In the genomic region with DNA sequence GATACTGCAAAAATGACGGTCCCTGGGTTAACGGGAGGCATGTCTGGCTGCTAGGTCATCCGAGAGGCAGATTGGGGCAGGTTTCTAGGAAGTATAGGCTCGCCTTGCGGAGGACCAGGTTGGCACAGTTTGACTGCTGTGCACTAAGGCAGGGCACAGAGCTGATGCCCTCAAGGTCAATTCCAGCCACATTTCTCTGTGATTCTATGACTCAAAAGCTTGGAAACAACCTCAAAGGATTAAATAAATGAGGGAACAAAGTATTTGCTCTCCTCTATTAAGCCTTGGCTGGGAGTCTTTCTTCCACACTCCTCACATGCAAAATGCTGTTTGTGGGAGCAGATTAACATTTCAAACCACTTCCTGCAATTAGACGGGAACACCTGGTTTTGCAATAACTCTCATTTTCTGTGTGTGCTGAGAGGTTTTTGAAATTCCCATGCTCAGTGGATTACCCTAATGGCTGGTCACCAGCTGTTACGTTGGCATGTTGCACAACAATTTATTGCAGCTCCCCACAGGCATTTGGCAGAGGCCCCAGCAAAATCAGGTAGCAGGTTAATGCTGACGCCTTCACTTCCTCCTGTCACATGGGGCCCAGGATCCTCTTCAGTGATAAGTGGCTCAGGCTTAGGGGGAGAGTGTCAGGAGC, we compare ENCODE assay signal across 1 cellular context.
TF ChIP-seq lines count a peak whose summit lies in the region.

No MANE protein-coding gene starts in this region.

TF ChIP-seq in HEK293, 187 proteins besides CTCF, POLR2A, EP300 and RAD21 (continued from another document):
- TF ChIP-seq ZNF639 (tag by site-specific recombination; IDR thresholded peaks at IDR 0.05) = no peak
- TF ChIP-seq MEIS1 (CRISPR knock-in tag; IDR thresholded peaks at IDR 0.05; ENCODE audit: borderline replicate concordance) = no peak
- TF ChIP-seq ZNF660 (tag by site-specific recombination; IDR thresholded peaks at IDR 0.05) = peak; percentile 77
- TF ChIP-seq ZNF394 (tag by site-specific recombination; IDR thresholded peaks at IDR 0.05; ENCODE audit: borderline replicate concordance) = 0 out of 2 replicates have a peak, but pooled peaks have one; percentile 47
- no peak for TF ChIP-seq ZNF621 (tag by site-specific recombination; IDR thresholded peaks at IDR 0.05)
- TF ChIP-seq SETDB1 (IDR thresholded peaks at IDR 0.05; ENCODE audit: insufficient read length, low read length) = peak; percentile 26
- TF ChIP-seq KLF9 (tag by site-specific recombination; IDR thresholded peaks at IDR 0.05; ENCODE audit: low read depth) = no peak
- TF ChIP-seq ZSCAN30 (tag by site-specific recombination; IDR thresholded peaks at IDR 0.05) = 0 out of 2 replicates have a peak, but pooled peaks have one; percentile 55
- TF ChIP-seq ZNF514 (tag by site-specific recombination; IDR thresholded peaks at IDR 0.05) = no peak
- TF ChIP-seq ZNF645 (tag by site-specific recombination; IDR thresholded peaks at IDR 0.05) = no peak
- TF ChIP-seq ZBTB21 (tag by site-specific recombination; IDR thresholded peaks at IDR 0.05) = peak; percentile 79
- TF ChIP-seq ZNF555 (tag by site-specific recombination; conservative IDR thresholded peaks at IDR 0.05) = no peak
- TF ChIP-seq KLF8 (tag by site-specific recombination; IDR thresholded peaks at IDR 0.05) = no peak; the same call in 1 of the 2 replicates
- peak; percentile 11; the same call in 1 of the 2 replicates for TF ChIP-seq SP2 (tag by site-specific recombination; IDR thresholded peaks at IDR 0.05)
- no peak for TF ChIP-seq RBAK (tag by site-specific recombination; IDR thresholded peaks at IDR 0.05)
- TF ChIP-seq PRDM1 (tag by site-specific recombination; IDR thresholded peaks at IDR 0.05) = peak; percentile 71
- TF ChIP-seq ZNF23 (tag by site-specific recombination; IDR thresholded peaks at IDR 0.05; ENCODE audit: borderline replicate concordance) = no peak
- no peak for TF ChIP-seq ZNF777 (tag by site-specific recombination; IDR thresholded peaks at IDR 0.05; ENCODE audit: borderline replicate concordance)
- no peak for TF ChIP-seq ZNF626 (tag by site-specific recombination; IDR thresholded peaks at IDR 0.05)
- no peak for TF ChIP-seq ZNF792 (tag by site-specific recombination; IDR thresholded peaks at IDR 0.05)
- TF ChIP-seq ZNF768 (tag by site-specific recombination; IDR thresholded peaks at IDR 0.05) = no peak
- TF ChIP-seq ZNF561 (tag by site-specific recombination; IDR thresholded peaks at IDR 0.05; ENCODE audit: borderline replicate concordance) = peak; percentile 84
- TF ChIP-seq, protein P1, sequence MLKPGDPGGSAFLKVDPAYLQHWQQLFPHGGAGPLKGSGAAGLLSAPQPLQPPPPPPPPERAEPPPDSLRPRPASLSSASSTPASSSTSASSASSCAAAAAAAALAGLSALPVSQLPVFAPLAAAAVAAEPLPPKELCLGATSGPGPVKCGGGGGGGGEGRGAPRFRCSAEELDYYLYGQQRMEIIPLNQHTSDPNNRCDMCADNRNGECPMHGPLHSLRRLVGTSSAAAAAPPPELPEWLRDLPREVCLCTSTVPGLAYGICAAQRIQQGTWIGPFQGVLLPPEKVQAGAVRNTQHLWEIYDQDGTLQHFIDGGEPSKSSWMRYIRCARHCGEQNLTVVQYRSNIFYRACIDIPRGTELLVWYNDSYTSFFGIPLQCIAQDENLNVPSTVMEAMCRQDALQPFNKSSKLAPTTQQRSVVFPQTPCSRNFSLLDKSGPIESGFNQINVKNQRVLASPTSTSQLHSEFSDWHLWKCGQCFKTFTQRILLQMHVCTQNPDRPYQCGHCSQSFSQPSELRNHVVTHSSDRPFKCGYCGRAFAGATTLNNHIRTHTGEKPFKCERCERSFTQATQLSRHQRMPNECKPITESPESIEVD (tag by site-specific recombination; IDR thresholded peaks at IDR 0.05) = peak; percentile 84
- TF ChIP-seq REST (tag by site-specific recombination; IDR thresholded peaks at IDR 0.05) = no peak
- TF ChIP-seq ZNF473 (tag by site-specific recombination; IDR thresholded peaks at IDR 0.05) = no peak
- no peak for TF ChIP-seq ZNF571 (tag by site-specific recombination; IDR thresholded peaks at IDR 0.05)
- TF ChIP-seq, protein P2, sequence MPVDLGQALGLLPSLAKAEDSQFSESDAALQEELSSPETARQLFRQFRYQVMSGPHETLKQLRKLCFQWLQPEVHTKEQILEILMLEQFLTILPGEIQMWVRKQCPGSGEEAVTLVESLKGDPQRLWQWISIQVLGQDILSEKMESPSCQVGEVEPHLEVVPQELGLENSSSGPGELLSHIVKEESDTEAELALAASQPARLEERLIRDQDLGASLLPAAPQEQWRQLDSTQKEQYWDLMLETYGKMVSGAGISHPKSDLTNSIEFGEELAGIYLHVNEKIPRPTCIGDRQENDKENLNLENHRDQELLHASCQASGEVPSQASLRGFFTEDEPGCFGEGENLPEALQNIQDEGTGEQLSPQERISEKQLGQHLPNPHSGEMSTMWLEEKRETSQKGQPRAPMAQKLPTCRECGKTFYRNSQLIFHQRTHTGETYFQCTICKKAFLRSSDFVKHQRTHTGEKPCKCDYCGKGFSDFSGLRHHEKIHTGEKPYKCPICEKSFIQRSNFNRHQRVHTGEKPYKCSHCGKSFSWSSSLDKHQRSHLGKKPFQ (tag by site-specific recombination; IDR thresholded peaks at IDR 0.05) = no peak
- TF ChIP-seq KLF7 (tag by site-specific recombination; IDR thresholded peaks at IDR 0.05; ENCODE audit: borderline replicate concordance) = no peak
- no peak for TF ChIP-seq ZSCAN5A (tag by site-specific recombination; IDR thresholded peaks at IDR 0.05)
- no peak for TF ChIP-seq MYNN (tag by site-specific recombination; IDR thresholded peaks at IDR 0.05; ENCODE audit: borderline replicate concordance)
- TF ChIP-seq PRDM4 (tag by site-specific recombination; IDR thresholded peaks at IDR 0.05) = peak; percentile 17; the same call in 1 of the 2 replicates
- TF ChIP-seq PATZ1 (tag by site-specific recombination; IDR thresholded peaks at IDR 0.05) = peak; percentile 66
